Comparison of ENCODE assay signal across 8 cellular contexts in genomic region chr1:179025125-179025974, GRCh38. TPM values are rescaled to one million over a fixed set of nuclear protein-coding genes. Genes with fewer than 3 reads are reported as not detected.
DNase-seq lines count a peak whose midpoint lies in the region; ATAC-seq and TF ChIP-seq lines count a peak whose summit lies in the region.

Gene FAM20B, plus strand, starts transcription at chr1:179025894. Its CDS starts 17,954 bp downstream, at chr1:179043848.

- H3K27ac Mint-ChIP-seq in CD8-positive, alpha-beta T cell, result peak within 1 kb of the TSS; percentile 88

- CTCF ChIA-PET in CD8-positive, alpha-beta T cell (lab: Charles Lee), result no interaction called here

- H3K27ac ChIP-seq in CD8-positive, alpha-beta T cell (ENCODE audit: low read depth, low read length), result peak within 1 kb of the TSS; percentile 77
- H3K27ac ChIP-seq in effector memory CD4-positive, alpha-beta T cell (ENCODE audit: insufficient read depth, low read length, poor library complexity, severe bottlenecking), result peak within 1 kb of the TSS; percentile 75

- POLR2A ChIA-PET in CD8-positive, alpha-beta T cell (lab: Charles Lee), result no interaction called here

- H3K4me3 ChIP-seq in CD8-positive, alpha-beta T cell (ENCODE audit: low read depth, low read length), result peak within 1 kb of the TSS; percentile 81
- peak within 1 kb of the TSS; percentile 88 for H3K4me3 ChIP-seq in effector memory CD4-positive, alpha-beta T cell (ENCODE audit: insufficient read depth, low read depth, low read length, poor library complexity, severe bottlenecking)

- no peak for TF ChIP-seq CTCF in CD8-positive, alpha-beta T cell (IDR thresholded peaks at IDR 0.05)

- no peaks in the 10 kb centered on the region for H3K36me3 ChIP-seq in CD8-positive, alpha-beta T cell (ENCODE audit: insufficient read depth, low read length)
- no peaks in the 10 kb centered on the region for H3K36me3 ChIP-seq in effector memory CD4-positive, alpha-beta T cell (ENCODE audit: control insufficient read depth, insufficient read depth, low read length)

- no peaks in the 10 kb centered on the region for H3K36me3 Mint-ChIP-seq in CD8-positive, alpha-beta T cell

- peak; percentile 85 for ATAC-seq in CD8-positive, alpha-beta T cell
- ATAC-seq in GM21360 (IDR thresholded peaks at IDR 0.05; ENCODE audit: unreplicated experiment), result peak; percentile 81

- H3K9me3 Mint-ChIP-seq in CD8-positive, alpha-beta T cell, result no peaks in the 10 kb centered on the region

- peaks cover 25% of the 10 kb centered on the region for H3K4me1 ChIP-seq in CD8-positive, alpha-beta T cell (ENCODE audit: insufficient read depth, low read length)
- peaks cover 9% of the 10 kb centered on the region for H3K4me1 ChIP-seq in effector memory CD4-positive, alpha-beta T cell (ENCODE audit: control insufficient read depth, insufficient read depth, low read length, poor library complexity, severe bottlenecking)

- DNase-seq in CD8-positive, alpha-beta T cell, result peak; percentile 82 to 94 (median 90)
- peak; percentile 94 for DNase-seq in HT-29 (ENCODE audit: low spot score)
- peak; percentile 86 for DNase-seq in NOMO-1 treated with dmso at 0.1 percent for 144 hours (lab: John Stamatoyannopoulos, UW; ENCODE audit: unreplicated experiment)
- DNase-seq in activated CD8-positive, alpha-beta memory T cell treated with anti-CD3 and anti-CD28 coated beads for 48 hours (ENCODE audit: low read depth in 2 of 3, low spot score in 2 of 3), result peak; percentile 66 to 82 (median 71)
- peak; percentile 80 to 85 (median 82) for DNase-seq in effector memory CD4-positive, alpha-beta T cell
- peak; percentile 89 for DNase-seq in medulla oblongata (ENCODE audit: extremely low spot score)
- peak; percentile 81 to 83 (median 82) for DNase-seq in stimulated activated CD4-positive, alpha-beta T cell treated with anti-CD3 and anti-CD28 coated beads, TNF-alpha, amount 100 ng/mL, for 4 hours (ENCODE audit: low read depth in 3 of 3)

- peak within 1 kb of the TSS; percentile 87 for H3K4me3 Mint-ChIP-seq in CD8-positive, alpha-beta T cell

- no peaks in the 10 kb centered on the region for H3K9me3 ChIP-seq in CD8-positive, alpha-beta T cell (ENCODE audit: low read length)
- no peaks in the 10 kb centered on the region for H3K9me3 ChIP-seq in effector memory CD4-positive, alpha-beta T cell (ENCODE audit: control insufficient read depth, low read length)

- H3K27me3 ChIP-seq in CD8-positive, alpha-beta T cell (ENCODE audit: insufficient read depth, low read length), result no peaks in the 10 kb centered on the region
- H3K27me3 ChIP-seq in effector memory CD4-positive, alpha-beta T cell (replicated peaks; ENCODE audit: control insufficient read depth, insufficient read depth, low read length, poor library complexity, severe bottlenecking), result no peaks in the 10 kb centered on the region

- H3K4me1 Mint-ChIP-seq in CD8-positive, alpha-beta T cell (ENCODE audit: low read depth), result peaks cover 40% of the 10 kb centered on the region

- intact Hi-C loops in CD8-positive, alpha-beta T cell (cut with DNase I, micrococcal nuclease), result loop anchor here (1.0 to 10.0 kb wide), 14 partner anchors 56 to 1997 kb away; partner anchors contain the start of genes AXDND1 (in 2 of the 2), ACBD6 (in 1 of the 2), CEP350 (in 1 of the 2) and QSOX1 (in 1 of the 2)

- no peaks in the 10 kb centered on the region for H3K27me3 Mint-ChIP-seq in CD8-positive, alpha-beta T cell (ENCODE audit: low read depth)

RNA-seq across cellular contexts. Expression of gene FAM20B, which starts in this region (rescaled TPM):
- 10 to 100 TPM; 11.1 to 11.2 TPM for total RNA-seq in CD8-positive, alpha-beta T cell
- 20.1 and 25.0 TPM in 2 replicates for total RNA-seq in HT-29 (2014; rRNA removed; shearing (Covaris generic))

Comparison
In these comparisons a context has a peak if more than half of its experiments do, and no peak if none do; other contexts are left out.
1. Peak in every context shown above with its lines: DNase-seq, ATAC-seq, H3K4me3 ChIP-seq and H3K27ac ChIP-seq.